Comparison of ENCODE assay signal across 8 cellular contexts in the genomic region with DNA sequence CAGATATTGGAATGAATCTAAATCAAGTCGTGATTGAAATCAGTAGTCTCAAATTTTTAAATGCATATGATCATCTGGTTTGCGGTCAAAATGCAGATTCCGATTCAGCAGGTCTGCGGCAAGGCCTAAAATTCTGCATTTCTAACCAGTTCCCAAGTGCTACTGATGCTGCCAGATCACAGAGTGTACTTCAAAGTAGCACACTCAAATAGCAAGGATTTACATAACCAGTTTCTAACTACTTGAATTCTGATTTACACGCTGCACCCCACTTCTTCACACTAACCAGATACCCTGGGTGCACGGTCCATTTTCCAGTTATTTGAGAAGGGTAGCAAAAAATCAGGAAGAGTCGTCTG. TPM values are rescaled to one million over a fixed set of nuclear protein-coding genes. Genes with fewer than 3 reads are reported as not detected.
DNase-seq lines count a peak whose midpoint lies in the region; ATAC-seq and TF ChIP-seq lines count a peak whose summit lies in the region.

No MANE protein-coding gene starts in this region.

- TF ChIP-seq CTCF in AG04449 (IDR thresholded peaks at IDR 0.05; ENCODE audit: insufficient read depth, low read length, missing control alignments) (no peak), LNCaP clone FGC (IDR thresholded peaks at IDR 0.05; ENCODE audit: control insufficient read depth, extremely low read depth, insufficient read depth) (no peak), MCF 10A (IDR thresholded peaks at IDR 0.05; ENCODE audit: unreplicated experiment) (no peak), mucosa of descending colon (IDR thresholded peaks at IDR 0.05) (no peak)

- CTCF ChIA-PET in AG04449 (lab: Yijun Ruan, JAX) (interaction anchor here (3.4 kb wide), 1 partner anchor 145 kb away, joined by 13 read pairs; no protein-coding TSS in a partner anchor), MCF 10A (lab: Yijun Ruan, JAX) (no interaction called here)

- H3K4me3 ChIP-seq in AG04449 (ENCODE audit: low read depth, low read length): peak overlapping the region; percentile 74
- peak overlapping the region; percentile 68 for H3K4me3 ChIP-seq in LNCaP clone FGC (ENCODE audit: low read depth, low read length)
- H3K4me3 ChIP-seq in mucosa of descending colon: peak overlapping the region; percentile 28
- H3K4me3 ChIP-seq in urinary bladder (ENCODE audit: low read depth, low read length): peak overlapping the region; percentile 71

- H3K9me3 Mint-ChIP-seq in MCF 10A (ENCODE audit: unreplicated experiment): no peaks in the 10 kb centered on the region

- intact Hi-C loops in MCF 10A (cut with micrococcal nuclease) (loop anchor here (5.0 kb wide), 1 partner anchor 102 kb away; the partner anchor contains the start of gene SMS), mucosa of descending colon (cut with DNase I, micrococcal nuclease) (no loop called here)

- no TSS peak for BruUV-seq in MCF 10A (replicated peaks; lab: Mats Ljungman, UMichigan)

- peaks cover 48% of the 10 kb centered on the region for H3K27me3 Mint-ChIP-seq in MCF 10A (ENCODE audit: insufficient read depth, unreplicated experiment)

- ATAC-seq in GM18861 (IDR thresholded peaks at IDR 0.05; ENCODE audit: unreplicated experiment) (peak; percentile 10), mucosa of descending colon (no peak)

- DNase-seq in AG04449 (ENCODE audit: low read depth, low spot score) (no peak), LNCaP clone FGC (ENCODE audit: low read depth) (no peak), MCF 10A (ENCODE audit: unreplicated experiment) (no peak), mucosa of descending colon (no peak), SW 1271 (lab: John Stamatoyannopoulos, UW) (no peak), NCI-H1417 treated with DMSO at 0.1 percent for 48 hours (lab: John Stamatoyannopoulos, UW) (no peak)

- POLR2A ChIA-PET in AG04449 (lab: Yijun Ruan, JAX) (interaction anchor here (1.4 kb wide), 1 partner anchor 135 kb away, joined by 3 read pairs; no protein-coding TSS in a partner anchor), MCF 10A (lab: Yijun Ruan, JAX) (interaction anchor here (1.0 to 2.7 kb wide), 3 partner anchors 7 to 1309 kb away, joined by 3 to 6 read pairs (median 4); no protein-coding TSS in a partner anchor)

- H3K4me1 ChIP-seq in mucosa of descending colon (ENCODE audit: low read depth) (no peaks in the 10 kb centered on the region), urinary bladder (ENCODE audit: insufficient read depth) (no peaks in the 10 kb centered on the region)

- H3K36me3 Mint-ChIP-seq in MCF 10A (ENCODE audit: insufficient read depth, unreplicated experiment): peaks cover 3% of the 10 kb centered on the region

- H3K27ac Mint-ChIP-seq in MCF 10A (ENCODE audit: low read depth, unreplicated experiment): peak overlapping the region; percentile 93

- no peaks in the 10 kb centered on the region for H3K9me3 ChIP-seq in mucosa of descending colon

- no peaks in the 10 kb centered on the region for H3K4me1 Mint-ChIP-seq in MCF 10A (ENCODE audit: insufficient read depth, unreplicated experiment)

- peak overlapping the region; percentile 85 for H3K4me3 Mint-ChIP-seq in MCF 10A (ENCODE audit: unreplicated experiment)

- no peak overlapping the region for H3K27ac ChIP-seq in urinary bladder (ENCODE audit: low read depth)

- H3K36me3 ChIP-seq in mucosa of descending colon (ENCODE audit: low read depth): no peaks in the 10 kb centered on the region
- no peaks in the 10 kb centered on the region for H3K36me3 ChIP-seq in urinary bladder (ENCODE audit: insufficient read depth)

- WGBS in urinary bladder: 4% methylated on average over 7 of the region's 7 CpGs

RNA-seq across cellular contexts. Expression of gene MBTPS2, which starts 0.8 kb away (rescaled TPM):
- total RNA-seq in MCF 10A (2022): 21.1 and 21.8 TPM in 2 replicates
- 10 to 100 TPM in 1 of 3 donors, 1 to 10 TPM in 2; 8.2 to 12.0 (median 9.5) TPM for total RNA-seq in mucosa of descending colon
- total RNA-seq in urinary bladder: 20.7 TPM
- polyA plus RNA-seq in urinary bladder: 10.5 TPM

RNA-seq across cellular contexts. Expression of gene YY2, which starts 15.6 kb away (rescaled TPM):
- total RNA-seq in MCF 10A (2022) (2.9 and 3.4 TPM in 2 replicates), mucosa of descending colon (1 to 10 TPM; 1.2 to 1.9 (median 1.9) TPM), urinary bladder (4.2 TPM)
- 1.1 TPM for polyA plus RNA-seq in urinary bladder
